In genomic region chr19:18171605-18172327, GRCh38 we compare ENCODE assay signal across 13 cellular contexts. TPM values are rescaled to one million over a fixed set of nuclear protein-coding genes. Genes with fewer than 3 reads are reported as not detected.
DNase-seq lines count a peak whose midpoint lies in the region; ATAC-seq and TF ChIP-seq lines count a peak whose summit lies in the region.
"Had no signal": no experiment of that assay in that cellular context is flagged by ENCODE, and none has a peak within 500 bp of the region (broad histone marks: within the 10 kb centered on the region; RNA-seq: fewer than 3 reads in every experiment).

No MANE protein-coding gene starts in this region.

- in situ Hi-C loops in GM13976 (cut with MboI; ENCODE audit: low sequenced_read_pairs, unreplicated experiment), result no loop called here

- H3K27me3 ChIP-seq in BLaER1 treated with 17β-estradiol and CSF1 and Interleukin-3, amounts not matched to agents 10 nM and 100 nM, result peaks cover 0 to 8% (median 0%) of the 10 kb centered on the region in 11 experiments; a peak in 3 of 22 replicates
- H3K27me3 ChIP-seq in naive thymus-derived CD4-positive, alpha-beta T cell (ENCODE audit: control insufficient read depth in 2 of 2, insufficient read depth in 2 of 2, low read length in 2 of 2), result no peaks in the 10 kb centered on the region

- H3K27me3 Mint-ChIP-seq in activated naive CD8-positive, alpha-beta T cell treated with anti-CD3 and anti-CD28 coated beads for 36 hours, result no peaks in the 10 kb centered on the region
- no peaks in the 10 kb centered on the region for H3K27me3 Mint-ChIP-seq in naive thymus-derived CD4-positive, alpha-beta T cell

- H3K36me3 ChIP-seq in BLaER1 treated with 17β-estradiol and CSF1 and Interleukin-3, amounts not matched to agents 10 nM and 100 nM, result peaks cover 7 to 44% (median 38%) of the 10 kb centered on the region in 11 experiments
- H3K36me3 ChIP-seq in naive thymus-derived CD4-positive, alpha-beta T cell (ENCODE audit: control insufficient read depth in 2 of 3, insufficient read depth in 3 of 3, low read length in 3 of 3), result peaks cover 0 to 22% (median 0%) of the 10 kb centered on the region in 3 experiments
- H3K36me3 ChIP-seq: prostate gland had no signal

- no peaks in the 10 kb centered on the region for H3K9me3 ChIP-seq in BLaER1 treated with 17β-estradiol and CSF1 and Interleukin-3, amounts not matched to agents 10 nM and 100 nM (replicated peaks in 1 of 11)
- H3K9me3 ChIP-seq in naive thymus-derived CD4-positive, alpha-beta T cell (ENCODE audit: control insufficient read depth in 2 of 3, low read length in 3 of 3), result no peaks in the 10 kb centered on the region
- H3K9me3 ChIP-seq: prostate gland had no signal

- intact Hi-C loops in naive thymus-derived CD4-positive, alpha-beta T cell (cut with micrococcal nuclease), result loop anchor here in 1 of 2 donors (2.0 kb wide), 1 partner anchor 171 kb away; no protein-coding TSS in a partner anchor

- peaks cover 0 to 32% (median 26%) of the 10 kb centered on the region in 11 experiments; a peak in 15 of 22 replicates for H4K20me1 ChIP-seq in BLaER1 treated with 17β-estradiol and CSF1 and Interleukin-3, amounts not matched to agents 10 nM and 100 nM

- H3K9ac ChIP-seq in BLaER1 treated with 17β-estradiol and CSF1 and Interleukin-3, amounts not matched to agents 10 nM and 100 nM, result peak overlapping the region in 10 of 11 experiments; percentile 62 to 91 (median 86); a peak in 16 of 22 replicates

- H3K4me3 Mint-ChIP-seq in activated naive CD8-positive, alpha-beta T cell treated with anti-CD3 and anti-CD28 coated beads for 36 hours, result no peak overlapping the region
- H3K4me3 Mint-ChIP-seq in naive thymus-derived CD4-positive, alpha-beta T cell, result no peak overlapping the region
- H3K4me3 Mint-ChIP-seq: T-helper 1 cell treated with Interleukin-12 subunit alpha and Interleukin-12 subunit beta and Interleukin-4 antibody, amounts not matched to agents 30 μg/mL and 1 μg/mL, for 36 hours had no signal

- peaks cover 72 to 86% (median 82%) of the 10 kb centered on the region in 10 experiments for H3K4me1 ChIP-seq in BLaER1 treated with 17β-estradiol and CSF1 and Interleukin-3, amounts not matched to agents 10 nM and 100 nM
- H3K4me1 ChIP-seq in naive thymus-derived CD4-positive, alpha-beta T cell (ENCODE audit: control insufficient read depth in 2 of 2, insufficient read depth in 2 of 2, low read length in 2 of 2), result peaks cover 5 to 13% of the 10 kb centered on the region in 2 donors
- H3K4me1 ChIP-seq: prostate gland had no signal

- POLR2A ChIA-PET in naive thymus-derived CD4-positive, alpha-beta T cell (lab: Charles Lee), result interaction anchor here (0.6 kb wide), 2 partner anchors 63 to 70 kb away, joined by 3 read pairs; no protein-coding TSS in a partner anchor

- peak; percentile 65 for DNase-seq in GM13976 (ENCODE audit: low spot score)
- no peak for DNase-seq in activated naive CD8-positive, alpha-beta T cell treated with anti-CD3 and anti-CD28 coated beads for 36 hours
- DNase-seq in naive thymus-derived CD4-positive, alpha-beta T cell, result no peak
- no peak for DNase-seq in NCI-H526 treated with DMSO at 0.1 percent for 48 hours (lab: John Stamatoyannopoulos, UW)
- no peak for DNase-seq in NCI-H82 (lab: John Stamatoyannopoulos, UW)
- DNase-seq in NCI-H1092 treated with DMSO at 0.1 percent for 48 hours (lab: John Stamatoyannopoulos, UW), result no peak
- DNase-seq: hippocampal formation, NCI-H1105 treated with DMSO at 0.1 percent for 48 hours had no signal

- peaks cover 15% of the 10 kb centered on the region for H3K4me1 Mint-ChIP-seq in activated naive CD8-positive, alpha-beta T cell treated with anti-CD3 and anti-CD28 coated beads for 36 hours
- peaks cover 0 to 31% (median 10%) of the 10 kb centered on the region in 7 donors for H3K4me1 Mint-ChIP-seq in naive thymus-derived CD4-positive, alpha-beta T cell

- H3K4me3 ChIP-seq in BLaER1 treated with 17β-estradiol and CSF1 and Interleukin-3, amounts not matched to agents 10 nM and 100 nM, result peak overlapping the region in 4 of 10 experiments; percentile 8 to 39 (median 26); a peak in 2 of 20 replicates
- H3K4me3 ChIP-seq in naive thymus-derived CD4-positive, alpha-beta T cell (ENCODE audit: low read length), result no peak overlapping the region
- H3K4me3 ChIP-seq: prostate gland had no signal

- CTCF ChIA-PET in naive thymus-derived CD4-positive, alpha-beta T cell (lab: Charles Lee), result interaction anchor here (0.6 to 2.1 kb wide), 5 partner anchors 19 to 404 kb away, joined by 4 to 7 read pairs (median 4); no protein-coding TSS in a partner anchor

- H3K9me3 Mint-ChIP-seq in activated naive CD8-positive, alpha-beta T cell treated with anti-CD3 and anti-CD28 coated beads for 36 hours, result no peaks in the 10 kb centered on the region
- H3K9me3 Mint-ChIP-seq in naive thymus-derived CD4-positive, alpha-beta T cell, result no peaks in the 10 kb centered on the region
- H3K9me3 Mint-ChIP-seq: T-helper 1 cell treated with Interleukin-12 subunit alpha and Interleukin-12 subunit beta and Interleukin-4 antibody, amounts not matched to agents 30 μg/mL and 1 μg/mL, for 36 hours had no signal

- H3K27ac Mint-ChIP-seq in activated naive CD8-positive, alpha-beta T cell treated with anti-CD3 and anti-CD28 coated beads for 36 hours, result peak overlapping the region; percentile 61
- H3K27ac Mint-ChIP-seq in naive thymus-derived CD4-positive, alpha-beta T cell, result peak overlapping the region in 5 of 9 donors; percentile 14 to 47 (median 22)
- H3K27ac Mint-ChIP-seq: T-helper 1 cell treated with Interleukin-12 subunit alpha and Interleukin-12 subunit beta and Interleukin-4 antibody, amounts not matched to agents 30 μg/mL and 1 μg/mL, for 36 hours had no signal

- H3K36me3 Mint-ChIP-seq in activated naive CD8-positive, alpha-beta T cell treated with anti-CD3 and anti-CD28 coated beads for 36 hours, result peaks cover 17% of the 10 kb centered on the region
- H3K36me3 Mint-ChIP-seq in naive thymus-derived CD4-positive, alpha-beta T cell, result peaks cover 0 to 18% (median 4%) of the 10 kb centered on the region in 5 donors

- H3K27ac ChIP-seq in BLaER1 treated with 17β-estradiol and CSF1 and Interleukin-3, amounts not matched to agents 10 nM and 100 nM, result peak overlapping the region; percentile 71 to 98 (median 89); a peak in 21 of 22 replicates
- H3K27ac ChIP-seq in naive thymus-derived CD4-positive, alpha-beta T cell (ENCODE audit: low read depth, low read length), result no peak overlapping the region

- no peak for TF ChIP-seq CTCF in GM13976 (IDR thresholded peaks at IDR 0.05; ENCODE audit: borderline replicate concordance, control extremely low read depth, extremely low read depth, insufficient read depth, missing control alignments)

- peak overlapping the region; percentile 89 to 100 (median 98) for H3K4me2 ChIP-seq in BLaER1 treated with 17β-estradiol and CSF1 and Interleukin-3, amounts not matched to agents 10 nM and 100 nM

- ATAC-seq in naive thymus-derived CD4-positive, alpha-beta T cell, result no peak
- ATAC-seq in HG02678 (IDR thresholded peaks at IDR 0.05; ENCODE audit: unreplicated experiment), result no peak

RNA-seq across cellular contexts. Expression of gene IFI30, which starts 1.8 kb away (rescaled TPM):
- total RNA-seq in activated naive CD8-positive, alpha-beta T cell treated with anti-CD3 and anti-CD28 coated beads for 36 hours, result 10 to 100 TPM; 24.7 to 28.1 TPM
- 100 to 1,000 TPM in 2 of 5 experiments, 10 to 100 TPM in 3; 51.3 to 514 (median 59.5) TPM for total RNA-seq in naive thymus-derived CD4-positive, alpha-beta T cell
- 1 to 10 TPM; 6.7 to 7.6 TPM for polyA plus RNA-seq in naive thymus-derived CD4-positive, alpha-beta T cell

RNA-seq across cellular contexts. Expression of gene PIK3R2, which starts 18.8 kb away (rescaled TPM):
- total RNA-seq in activated naive CD8-positive, alpha-beta T cell treated with anti-CD3 and anti-CD28 coated beads for 36 hours, result 10 to 100 TPM; 18.5 to 21.1 TPM
- 10 to 100 TPM; 12.3 to 24.6 (median 16.4) TPM for total RNA-seq in naive thymus-derived CD4-positive, alpha-beta T cell
- polyA plus RNA-seq in naive thymus-derived CD4-positive, alpha-beta T cell, result 1 to 10 TPM; 2.2 to 5.1 TPM

RNA-seq across cellular contexts. Expression of gene MPV17L2, which starts 21.3 kb away (rescaled TPM):
- total RNA-seq in activated naive CD8-positive, alpha-beta T cell treated with anti-CD3 and anti-CD28 coated beads for 36 hours, result 10 to 100 TPM; 15.2 to 16.7 TPM
- 1 to 10 TPM; 4.8 to 9.4 (median 6.7) TPM for total RNA-seq in naive thymus-derived CD4-positive, alpha-beta T cell
- 10 to 100 TPM in 1 of 2 donors, 1 to 10 TPM in 1; 7.0 to 15.5 TPM for polyA plus RNA-seq in naive thymus-derived CD4-positive, alpha-beta T cell

RNA-seq across cellular contexts. Expression of gene RAB3A, which starts 32.1 kb away (rescaled TPM):
- 1 to 10 TPM; 3.2 to 3.9 TPM for total RNA-seq in activated naive CD8-positive, alpha-beta T cell treated with anti-CD3 and anti-CD28 coated beads for 36 hours
- 10 to 100 TPM in 2 of 5 experiments, 1 to 10 TPM in 3; 5.7 to 16.7 (median 8.8) TPM for total RNA-seq in naive thymus-derived CD4-positive, alpha-beta T cell
- polyA plus RNA-seq in naive thymus-derived CD4-positive, alpha-beta T cell, result 1 to 10 TPM; 1.9 to 3.3 TPM

RNA-seq across cellular contexts. Expression of gene PDE4C, which starts 54.5 kb away (rescaled TPM):
- total RNA-seq in activated naive CD8-positive, alpha-beta T cell treated with anti-CD3 and anti-CD28 coated beads for 36 hours, result not detected
- not detected for total RNA-seq in naive thymus-derived CD4-positive, alpha-beta T cell
- polyA plus RNA-seq in naive thymus-derived CD4-positive, alpha-beta T cell, result not detected
- total RNA-seq: mesenteric fat pad had no signal
